Comparison of ENCODE assay signal across 9 cellular contexts in the genomic region with DNA sequence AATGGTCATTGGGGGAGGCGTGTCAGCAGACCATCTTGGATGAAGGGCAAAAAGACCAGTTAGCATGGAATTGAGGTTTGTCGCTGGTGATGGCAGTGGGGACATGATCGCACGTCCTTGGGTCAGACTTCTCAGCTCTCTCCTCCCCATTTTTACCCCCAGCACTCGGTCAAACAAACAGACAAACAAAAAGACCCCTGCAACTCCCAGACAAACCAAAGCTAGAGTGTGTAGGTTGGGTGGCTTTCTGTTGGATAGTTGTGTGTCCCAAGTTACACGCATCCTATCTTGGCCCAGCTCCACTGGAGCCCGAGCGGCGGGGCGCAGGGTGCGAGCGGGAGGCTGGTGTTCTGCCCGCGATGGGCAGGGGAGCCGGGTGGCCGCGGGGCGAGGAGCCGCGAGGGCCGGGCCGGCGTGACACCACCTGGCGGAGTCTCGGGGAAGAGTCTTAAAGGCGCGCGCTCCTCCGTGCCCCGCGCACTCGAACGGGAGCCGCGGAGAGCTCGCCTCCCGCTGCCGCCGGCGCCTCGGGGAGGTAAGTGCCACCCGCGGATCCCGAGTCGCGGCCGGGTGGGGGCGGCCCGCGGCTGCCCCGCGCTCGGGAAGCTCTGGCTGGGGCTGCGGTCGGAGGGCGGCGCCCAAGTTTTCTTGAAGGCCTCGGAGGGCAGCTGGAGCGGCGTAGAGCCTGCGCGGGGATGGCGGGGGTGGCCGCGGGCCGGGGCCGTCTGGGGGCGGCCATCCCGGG. TPM values are rescaled to one million over a fixed set of nuclear protein-coding genes. Genes with fewer than 3 reads are reported as not detected.
A peak's percentile ranks its signal among the peaks of the same experiment; 100 is the strongest.
DNase-seq lines count a peak whose midpoint lies in the region; ATAC-seq and TF ChIP-seq lines count a peak whose summit lies in the region.
"Had no signal": no experiment of that assay in that cellular context is flagged by ENCODE, and none has a peak within 500 bp of the region (broad histone marks: within the 10 kb centered on the region; RNA-seq: fewer than 3 reads in every experiment).

No MANE protein-coding gene starts in this region.

- peak overlapping the region; percentile 32 for H3K4me3 ChIP-seq in RWPE2 (ENCODE audit: severe bottlenecking)
- no peak overlapping the region for H3K4me3 ChIP-seq in epithelial cell of esophagus (ENCODE audit: low read length)
- peak overlapping the region; percentile 36 for H3K4me3 ChIP-seq in neuron (ENCODE audit: low read length)
- H3K4me3 ChIP-seq in SJCRH30 = no peak overlapping the region

- H3K9me3 ChIP-seq in RWPE2 (ENCODE audit: severe bottlenecking) (no peaks in the 10 kb centered on the region), neuron (ENCODE audit: low read length) (no peaks in the 10 kb centered on the region), SJCRH30 (replicated peaks) (no peaks in the 10 kb centered on the region)

- H3K27me3 ChIP-seq in RWPE2 (ENCODE audit: insufficient read depth, poor library complexity, severe bottlenecking) (peaks cover 21% of the 10 kb centered on the region), neuron (ENCODE audit: insufficient read depth, low read length) (peaks cover 37% of the 10 kb centered on the region), SJCRH30 (no peaks in the 10 kb centered on the region)

- H3K4me1 ChIP-seq in RWPE2 (ENCODE audit: insufficient read depth, poor library complexity, severe bottlenecking) = no peaks in the 10 kb centered on the region
- peaks cover 8% of the 10 kb centered on the region for H3K4me1 ChIP-seq in neuron (ENCODE audit: insufficient read depth, low read length)
- no peaks in the 10 kb centered on the region for H3K4me1 ChIP-seq in SJCRH30

- H2AFZ ChIP-seq in neuron (ENCODE audit: low read depth, low read length) = peak overlapping the region; percentile 94

- TF ChIP-seq CTCF in GM12872 (IDR thresholded peaks at IDR 0.05; ENCODE audit: insufficient read depth, low read depth, low read length) (peak; percentile 41; the same call in 1 of the 3 replicates), RWPE2 (IDR thresholded peaks at IDR 0.05; ENCODE audit: poor library complexity, severe bottlenecking) (peak; percentile 39), epithelial cell of esophagus (IDR thresholded peaks at IDR 0.05; ENCODE audit: insufficient read depth, low read depth, low read length, missing control alignments) (no peak)

- DNase-seq in RWPE2 (ENCODE audit: low spot score) (no peak), epithelial cell of esophagus (ENCODE audit: low read depth) (peak; percentile 23), NCI-H1105 treated with DMSO at 0.1 percent for 48 hours (lab: John Stamatoyannopoulos, UW) (no peak), DMS53 treated with DMSO at 0.1 percent for 48 hours (lab: John Stamatoyannopoulos, UW; ENCODE audit: unreplicated experiment) (no peak), SJCRH30 (no peak)

- no peak overlapping the region for H3K27ac ChIP-seq in RWPE2 (ENCODE audit: poor library complexity, severe bottlenecking)
- H3K27ac ChIP-seq in SJCRH30 = no peak overlapping the region
- H3K27ac ChIP-seq: HL-60 had no signal

- H3K36me3 ChIP-seq in RWPE2 (ENCODE audit: low read depth) (no peaks in the 10 kb centered on the region), neuron (ENCODE audit: insufficient read depth, low read length) (no peaks in the 10 kb centered on the region), SJCRH30 (no peaks in the 10 kb centered on the region)

- ATAC-seq in RWPE2 (ENCODE audit: low read depth) (peak; percentile 70), GM18502 (IDR thresholded peaks at IDR 0.05; ENCODE audit: poor library complexity, unreplicated experiment) (no peak)

RNA-seq across cellular contexts. Expression of a gene that starts 18.5 kb away (rescaled TPM):
- total RNA-seq in SJCRH30 (2014; rRNA removed; shearing (Covaris generic)) = 10.4 TPM in 2 replicates

RNA-seq across cellular contexts. Expression of a gene that starts 37.3 kb away (rescaled TPM):
- not detected in 2 replicates for total RNA-seq in SJCRH30 (2014; rRNA removed; shearing (Covaris generic))

Comparison
In these comparisons a context has a peak if more than half of its experiments do, and no peak if none do; other contexts are left out.
1. H3K4me3 ChIP-seq: peak in RWPE2 (single experiment) and neuron (single experiment); none in epithelial cell of esophagus (single experiment) and SJCRH30 (single experiment).